Comparison of ENCODE assay signal across 8 cellular contexts in genomic region chr14:53953002-53953827, GRCh38. TPM values are rescaled to one million over a fixed set of nuclear protein-coding genes. Genes with fewer than 3 reads are reported as not detected.
DNase-seq lines count a peak whose midpoint lies in the region; ATAC-seq and TF ChIP-seq lines count a peak whose summit lies in the region.

No MANE protein-coding gene starts in this region.

- ATAC-seq in GM21786 (IDR thresholded peaks at IDR 0.05; ENCODE audit: unreplicated experiment) (no peak), HG02642 (IDR thresholded peaks at IDR 0.05; ENCODE audit: poor library complexity, unreplicated experiment) (no peak)

- intact Hi-C loops in breast epithelium (cut with DNase I; ENCODE audit: low total_unique reads): no loop called here

- peak overlapping the region; percentile 80 to 94 for H3K27ac ChIP-seq in breast epithelium
- H3K27ac ChIP-seq in iPS-18a (ENCODE audit: low read length): no peak overlapping the region

- peak overlapping the region; percentile 5 for H3K9ac ChIP-seq in iPS-18a (ENCODE audit: low read length)

- H3K27me3 ChIP-seq in breast epithelium: peaks cover 0 to 11% of the 10 kb centered on the region in 2 donors
- peaks cover 89% of the 10 kb centered on the region for H3K27me3 ChIP-seq in iPS-18a (ENCODE audit: control insufficient read depth, insufficient read depth, low read length)

- POLR2A ChIA-PET in GM10248 (lab: Yijun Ruan, JAX): interaction anchor here (1.3 kb wide), 1 partner anchor 339 kb away, joined by 4 read pairs; no protein-coding TSS in a partner anchor

- peak overlapping the region; percentile 67 to 87 (median 68) for H3K4me3 ChIP-seq in breast epithelium
- H3K4me3 ChIP-seq in iPS-18a (ENCODE audit: low read length): peak overlapping the region; percentile 85

- TF ChIP-seq CTCF in GM10248 (IDR thresholded peaks at IDR 0.05; ENCODE audit: control extremely low read depth, extremely low read depth, low read depth, missing control alignments): no peak
- TF ChIP-seq CTCF in breast epithelium (IDR thresholded peaks at IDR 0.05): no peak

- H3K36me3 ChIP-seq in breast epithelium: no peaks in the 10 kb centered on the region
- H3K36me3 ChIP-seq in iPS-18a (ENCODE audit: control insufficient read depth, low read depth, low read length): peaks cover 3% of the 10 kb centered on the region

- H3K4me1 ChIP-seq in breast epithelium (no peaks in the 10 kb centered on the region), iPS-18a (ENCODE audit: control insufficient read depth, low read depth, low read length) (peaks cover 20% of the 10 kb centered on the region)

- CTCF ChIA-PET in GM10248 (lab: Yijun Ruan, JAX): interaction anchor here (0.9 to 2.2 kb wide), 5 partner anchors 8 to 303 kb away, joined by 3 to 7 read pairs (median 3); no protein-coding TSS in a partner anchor

- DNase-seq in A172 (ENCODE audit: low spot score) (peak; percentile 42), GM10248 (ENCODE audit: extremely low spot score) (peak; percentile 75), NCI-H446 treated with DMSO at 0.1 percent for 48 hours (lab: John Stamatoyannopoulos, UW) (peak; percentile 66), breast epithelium (ENCODE audit: low spot score in 2 of 2) (peak; percentile 72 to 76), renal cortical epithelial cell (ENCODE audit: low read depth) (peak; percentile 53)

- H3K9me3 ChIP-seq in breast epithelium (no peaks in the 10 kb centered on the region), iPS-18a (ENCODE audit: control insufficient read depth, low read depth, low read length) (no peaks in the 10 kb centered on the region)

- no peak for TF ChIP-seq POLR2A in breast epithelium (IDR thresholded peaks at IDR 0.05)

RNA-seq across cellular contexts. Expression of gene BMP4, which starts 3.4 kb away (rescaled TPM):
- 3.8 and 5.0 TPM in 2 replicates for total RNA-seq in A172 (2014; rRNA removed; shearing (Covaris generic))
- 10 to 100 TPM; 17.0 to 51.8 (median 17.7) TPM for total RNA-seq in breast epithelium
- 1.2 and 4.0 TPM in 2 replicates for total RNA-seq in renal cortical epithelial cell
